Comparison of ENCODE assay signal across 15 cellular contexts in genomic region chr2:238151205-238151604, GRCh38. TPM values are rescaled to one million over a fixed set of nuclear protein-coding genes. Genes with fewer than 3 reads are reported as not detected.
DNase-seq lines count a peak whose midpoint lies in the region; ATAC-seq, FAIRE-seq and TF ChIP-seq lines count a peak whose summit lies in the region.
"Had no signal": no experiment of that assay in that cellular context is flagged by ENCODE, and none has a peak within 500 bp of the region (broad histone marks: within the 10 kb centered on the region; RNA-seq: fewer than 3 reads in every experiment).

No MANE protein-coding gene starts in this region.

- no peaks in the 10 kb centered on the region for H3K36me3 Mint-ChIP-seq in GM23338 (ENCODE audit: low read depth)
- H3K36me3 Mint-ChIP-seq in stimulated activated naive B cell treated with anti-CD40 and anti-IgM and Interleukin-4, amounts not matched to agents 10 μg/mL and 1 μg/mL and 100 μg/mL, for 72 hours = peaks cover 0 to 2% of the 10 kb centered on the region in 2 donors
- H3K36me3 Mint-ChIP-seq: CD4-positive, CD25-positive, alpha-beta regulatory T cell had no signal

- no peaks in the 10 kb centered on the region for H3K9me3 ChIP-seq in H1 (ENCODE audit: insufficient read depth in 2 of 2, low read depth in 1 of 2, low read length in 1 of 2)
- H3K9me3 ChIP-seq: A549, BE2C had no signal

- 83% methylated on average over 12 of the region's 13 CpGs; no CpG with 5 or more reads in 1 of the 2 experiments for WGBS in H1 (ENCODE audit: extremely low coverage in 1 of 2, insufficient coverage in 1 of 2, insufficient read length in 1 of 2, insufficient replicate concordance in 2 of 2, low coverage in 1 of 2, low lambda C conversion rate in 2 of 2, missing lambda C conversion rate in 1 of 2), 2 experiments

- no peaks in the 10 kb centered on the region for H3K9me2 ChIP-seq in GM23338 (ENCODE audit: insufficient read depth)

- no peak for TF ChIP-seq CTCF in GM23338 (conservative IDR thresholded peaks at IDR 0.05; ENCODE audit: low read depth in 2 of 2)
- no peak for TF ChIP-seq CTCF in H1 (IDR thresholded peaks at IDR 0.05; ENCODE audit: control extremely low read depth in 1 of 3, insufficient read depth in 1 of 3, low read depth in 1 of 3, low read length in 3 of 3)

- peak overlapping the region; percentile 71 for H3K18ac ChIP-seq in H1 (ENCODE audit: extremely low read depth, low read length)

- no peak overlapping the region for H3K14ac ChIP-seq in H1 (ENCODE audit: insufficient read length)

- H2BK20ac ChIP-seq in H1 (ENCODE audit: low read length) = peak overlapping the region; percentile 21; the same call in 1 of the 2 replicates

- no peak overlapping the region for H3K9ac ChIP-seq in H1 (replicated peaks in 1 of 4; ENCODE audit: extremely low read depth in 1 of 4, low read depth in 3 of 4, low read length in 3 of 4)

- no peaks in the 10 kb centered on the region for H3F3A ChIP-seq in GM23338 (replicated peaks; ENCODE audit: low read depth)

- H4K91ac ChIP-seq in H1 (replicated peaks; ENCODE audit: insufficient read length, low read length) = peak overlapping the region; percentile 73

- H3K4ac ChIP-seq in H1 (replicated peaks; ENCODE audit: insufficient read length, low read depth, low read length) = no peak overlapping the region

- H2AK5ac ChIP-seq in H1 (ENCODE audit: low read depth, low read length) = no peak overlapping the region; the same call in 1 of the 2 replicates

- no peak overlapping the region; the same call in 1 of the 2 replicates for H2BK5ac ChIP-seq in H1 (ENCODE audit: low read depth, low read length)

- no peaks in the 10 kb centered on the region for H3K36me3 ChIP-seq in GM23338 (ENCODE audit: insufficient read depth)
- no peaks in the 10 kb centered on the region for H3K36me3 ChIP-seq in H1 (ENCODE audit: control insufficient read depth in 2 of 4, insufficient read depth in 4 of 4, low read length in 3 of 4)
- H3K36me3 ChIP-seq: BE2C had no signal

- H3K9me3 Mint-ChIP-seq in GM23338 = peaks cover 3% of the 10 kb centered on the region; the same call in 2 of the 3 replicates
- H3K9me3 Mint-ChIP-seq in stimulated activated naive B cell treated with anti-CD40 and anti-IgM and Interleukin-4, amounts not matched to agents 10 μg/mL and 1 μg/mL and 100 μg/mL, for 72 hours = peaks cover 0 to 5% of the 10 kb centered on the region in 2 donors
- H3K9me3 Mint-ChIP-seq: CD4-positive, CD25-positive, alpha-beta regulatory T cell had no signal

- POLR2A ChIA-PET in H1 (lab: Charles Lee; ENCODE audit: partially characterized antibody) = interaction anchor here (1.1 to 1.5 kb wide), 2 partner anchors 9 to 89 kb away, joined by 3 to 7 read pairs; partner anchors contain the start of gene HES6

- no peak overlapping the region; the same call in 1 of the 2 replicates for H4K8ac ChIP-seq in H1 (ENCODE audit: extremely low read depth, insufficient read depth, low read length)

- H3K4me3 Mint-ChIP-seq in GM23338 = no peak overlapping the region
- no peak overlapping the region for H3K4me3 Mint-ChIP-seq in stimulated activated naive B cell treated with anti-CD40 and anti-IgM and Interleukin-4, amounts not matched to agents 10 μg/mL and 1 μg/mL and 100 μg/mL, for 72 hours
- H3K4me3 Mint-ChIP-seq: CD4-positive, CD25-positive, alpha-beta regulatory T cell had no signal

- H4K5ac ChIP-seq in H1 (ENCODE audit: insufficient read length, low read depth, low read length) = no peak overlapping the region

- peak; percentile 19 for ATAC-seq in GM23338
- ATAC-seq in HG03135 (IDR thresholded peaks at IDR 0.05; ENCODE audit: unreplicated experiment) = no peak
- ATAC-seq in HG03439 (IDR thresholded peaks at IDR 0.05; ENCODE audit: unreplicated experiment) = no peak
- no peak for ATAC-seq in stimulated activated naive B cell treated with anti-CD40 and anti-IgM and Interleukin-4, amounts not matched to agents 10 μg/mL and 1 μg/mL and 100 μg/mL, for 72 hours (replicated peaks)

- FAIRE-seq in H1 (lab: Jason Lieb, UNC) = no peak
- FAIRE-seq: A549, H54, HTR-8/SVneo had no signal

- H2AFZ ChIP-seq in GM23338 (peak overlapping the region; percentile 85), H1 (ENCODE audit: low read length) (peak overlapping the region; percentile 40; the same call in 1 of the 2 replicates)

- no peak overlapping the region for H2BK120ac ChIP-seq in H1 (replicated peaks; ENCODE audit: low read depth, low read length)

- no peak for TF ChIP-seq POLR2A in H1 (IDR thresholded peaks at IDR 0.05; ENCODE audit: control extremely low read depth in 1 of 2, low read depth in 2 of 2, low read length in 2 of 2)

- CTCF ChIA-PET in H1 (lab: Charles Lee; ENCODE audit: partially characterized antibody) = interaction anchor here (0.6 to 6.4 kb wide), 7 partner anchors 9 to 109 kb away, joined by 3 to 72 read pairs (median 3); partner anchors contain the start of gene KLHL30

- peaks cover 8% of the 10 kb centered on the region for H3K27me3 Mint-ChIP-seq in GM23338 (ENCODE audit: insufficient read depth, low read depth, poor library complexity)
- H3K27me3 Mint-ChIP-seq in stimulated activated naive B cell treated with anti-CD40 and anti-IgM and Interleukin-4, amounts not matched to agents 10 μg/mL and 1 μg/mL and 100 μg/mL, for 72 hours = no peaks in the 10 kb centered on the region

- no peak overlapping the region for H2BK12ac ChIP-seq in H1 (ENCODE audit: low read depth, low read length)

- peaks cover 8% of the 10 kb centered on the region for H3K4me1 Mint-ChIP-seq in GM23338
- no peaks in the 10 kb centered on the region for H3K4me1 Mint-ChIP-seq in stimulated activated naive B cell treated with anti-CD40 and anti-IgM and Interleukin-4, amounts not matched to agents 10 μg/mL and 1 μg/mL and 100 μg/mL, for 72 hours
- H3K4me1 Mint-ChIP-seq: CD4-positive, CD25-positive, alpha-beta regulatory T cell had no signal

- no peak overlapping the region for H3K23ac ChIP-seq in H1 (ENCODE audit: insufficient read length)

- H3K4me2 ChIP-seq in GM23338 = no peak overlapping the region
- H3K4me2 ChIP-seq in H1 (ENCODE audit: insufficient read depth in 1 of 2, low read depth in 2 of 2, low read length in 2 of 2) = no peak overlapping the region
- H3K4me2 ChIP-seq: A549 had no signal

- TF ChIP-seq RAD21 in Ishikawa (IDR thresholded peaks at IDR 0.05; ENCODE audit: low read depth) = no peak
- no peak for TF ChIP-seq RAD21 in H1 (IDR thresholded peaks at IDR 0.05 in 1 of 2, conservative IDR thresholded peaks at IDR 0.05 in 1 of 2; ENCODE audit: low read depth in 2 of 2, low read length in 2 of 2)

- no peak overlapping the region for H3K4me3 ChIP-seq in GM23338
- H3K4me3 ChIP-seq in H1 (ENCODE audit: extremely low read depth in 1 of 4, insufficient read depth in 2 of 4, low read depth in 3 of 4, low read length in 4 of 4) = no peak overlapping the region
- H3K4me3 ChIP-seq: A549 had no signal

- H3K27ac ChIP-seq in GM23338 (ENCODE audit: low read depth) = no peak overlapping the region
- H3K27ac ChIP-seq in H1 (ENCODE audit: low read depth, low read length) = no peak overlapping the region
- H3K27ac ChIP-seq: A549 had no signal

- H3K23me2 ChIP-seq in H1 (ENCODE audit: low read depth, low read length) = no peaks in the 10 kb centered on the region

- H3K56ac ChIP-seq in H1 (replicated peaks; ENCODE audit: insufficient read length, low read depth, low read length) = no peak overlapping the region

- TF ChIP-seq EP300 in Ishikawa (IDR thresholded peaks at IDR 0.05; ENCODE audit: borderline replicate concordance) (no peak), H1 (IDR thresholded peaks at IDR 0.05; ENCODE audit: borderline replicate concordance in 1 of 2, low read depth in 2 of 2, low read length in 2 of 2) (no peak)

- DNase-seq in GM23338 (ENCODE audit: low spot score) (no peak), H1 (ENCODE audit: low read depth in 1 of 2, low spot score in 2 of 2) (no peak)
- no peak for DNase-seq in stimulated activated naive B cell treated with anti-CD40 and anti-IgM and Interleukin-4, amounts not matched to agents 10 μg/mL and 1 μg/mL and 100 μg/mL, for 72 hours
- DNase-seq: BE2C; CD4-positive, CD25-positive, alpha-beta regulatory T cell; DMS53; GF-D8; KBM-7 had no signal

- no peaks in the 10 kb centered on the region for H3K27me3 ChIP-seq in GM23338 (ENCODE audit: insufficient read depth)
- peaks cover 0 to 2% (median under 1%) of the 10 kb centered on the region in 4 experiments; a peak in 1 of 7 replicates for H3K27me3 ChIP-seq in H1 (replicated peaks in 1 of 4; ENCODE audit: control insufficient read depth in 3 of 4, extremely low read depth in 1 of 4, insufficient read depth in 3 of 4, low read length in 3 of 4)
- H3K27me3 ChIP-seq: BE2C had no signal

- H3K79me2 ChIP-seq in GM23338 (replicated peaks; ENCODE audit: insufficient read depth) (no peaks in the 10 kb centered on the region), H1 (ENCODE audit: control insufficient read depth in 1 of 2, insufficient read depth in 2 of 2, low read length in 2 of 2) (no peaks in the 10 kb centered on the region)

- H3K79me1 ChIP-seq in H1 (ENCODE audit: low read depth, low read length) = no peaks in the 10 kb centered on the region

- H2BK15ac ChIP-seq in H1 (ENCODE audit: low read length) = 0 out of 2 replicates have a peak overlapping the region, but pooled peaks have one; percentile 46

- H3K4me1 ChIP-seq in GM23338 (ENCODE audit: insufficient read depth) (no peaks in the 10 kb centered on the region; the same call in 1 of the 2 replicates), H1 (replicated peaks in 1 of 4; ENCODE audit: control insufficient read depth in 3 of 4, insufficient read depth in 4 of 4, low read length in 3 of 4) (peaks cover 0 to 9% (median 5%) of the 10 kb centered on the region in 4 experiments; a peak in 6 of 7 replicates)
- H3K4me1 ChIP-seq: A549, BE2C had no signal

- H3K27ac Mint-ChIP-seq in GM23338 = no peak overlapping the region
- H3K27ac Mint-ChIP-seq in stimulated activated naive B cell treated with anti-CD40 and anti-IgM and Interleukin-4, amounts not matched to agents 10 μg/mL and 1 μg/mL and 100 μg/mL, for 72 hours = no peak overlapping the region
- H3K27ac Mint-ChIP-seq: CD4-positive, CD25-positive, alpha-beta regulatory T cell had no signal

- H4K20me1 ChIP-seq in GM23338 (replicated peaks; ENCODE audit: insufficient read depth) = no peaks in the 10 kb centered on the region
- no peaks in the 10 kb centered on the region for H4K20me1 ChIP-seq in H1 (replicated peaks in 1 of 2; ENCODE audit: control insufficient read depth in 1 of 2, insufficient read depth in 2 of 2, low read length in 2 of 2)

RNA-seq across cellular contexts. Expression of gene ERFE, which starts 7.6 kb away (rescaled TPM):
- total RNA-seq in GM23338 (2014; rRNA removed; shearing (Covaris generic)) = 2.5 and 3.3 TPM in 2 replicates
- polyA plus RNA-seq in GM23338 (2016; fragmentation: Nextera tagmentation; extraction: Ambion mirVana) (0.61 and 1.0 TPM in 2 replicates), H1 (2011; rRNA removed) (3.6 and 5.1 TPM in 2 replicates)
- total RNA-seq in H1 (2021; fragmentation: NEBNext Ultra II Directional; extraction: Animal tissue kit (Norgen Biotek cat#: 25700)) = 1.8 and 2.5 TPM in 2 replicates
- 4.8 TPM for polyA plus RNA-seq in H1 (2011; cell fraction: cytosol; rRNA removed)
- 10.3 TPM for polyA plus RNA-seq in H1 (2011; cell fraction: nucleus; rRNA removed)
- 2.8 to 3.5 TPM (median 2.8 TPM) in 4 replicates for polyA plus RNA-seq in H1 (2012, experiment 1 of 2)
- polyA plus RNA-seq in H1 (2012, experiment 2 of 2) = 3.2 TPM
- polyA plus RNA-seq in H1 (2013, experiment 1 of 2) = 3.1 TPM
- polyA plus RNA-seq in H1 (2013, experiment 2 of 2) = 2.8 TPM
- 1.1 and 1.3 TPM in 2 replicates for polyA minus RNA-seq in H1 (2011; rRNA and poly(A)+ RNA removed)
- polyA minus RNA-seq in H1 (2011; cell fraction: cytosol; rRNA and poly(A)+ RNA removed) = 2.8 TPM
- 1.4 TPM for polyA minus RNA-seq in H1 (2011; cell fraction: nucleus; rRNA and poly(A)+ RNA removed)
- total RNA-seq: CD4-positive, CD25-positive, alpha-beta regulatory T cell had no signal

RNA-seq across cellular contexts. Expression of gene KLHL30, which starts 12.7 kb away (rescaled TPM):
- 0.07 TPM in 1 of 2 replicates, not detected in the other for total RNA-seq in GM23338 (2014; rRNA removed; shearing (Covaris generic))
- polyA plus RNA-seq in GM23338 (2016; fragmentation: Nextera tagmentation; extraction: Ambion mirVana) (not detected in 2 replicates), H1 (2011; rRNA removed) (0.03 TPM in 1 of 2 replicates, not detected in the other)
- 0.08 TPM in 1 of 2 replicates, not detected in the other for total RNA-seq in H1 (2021; fragmentation: NEBNext Ultra II Directional; extraction: Animal tissue kit (Norgen Biotek cat#: 25700))
- 0.01 TPM for polyA plus RNA-seq in H1 (2011; cell fraction: cytosol; rRNA removed)
- polyA plus RNA-seq in H1 (2011; cell fraction: nucleus; rRNA removed) = 0.07 TPM
- polyA plus RNA-seq in H1 (2012, experiment 1 of 2) = not detected in 4 replicates
- not detected for polyA plus RNA-seq in H1 (2012, experiment 2 of 2)
- polyA plus RNA-seq in H1 (2013, experiment 1 of 2) = not detected
- polyA plus RNA-seq in H1 (2013, experiment 2 of 2) = not detected
- not detected in 2 replicates for polyA minus RNA-seq in H1 (2011; rRNA and poly(A)+ RNA removed)
- not detected for polyA minus RNA-seq in H1 (2011; cell fraction: cytosol; rRNA and poly(A)+ RNA removed)
- not detected for polyA minus RNA-seq in H1 (2011; cell fraction: nucleus; rRNA and poly(A)+ RNA removed)
- total RNA-seq: CD4-positive, CD25-positive, alpha-beta regulatory T cell had no signal
- polyA plus RNA-seq: AG04450; CD4-positive, CD25-positive, alpha-beta regulatory T cell had no signal

RNA-seq across cellular contexts. Expression of gene ESPNL, which starts 51.1 kb away (rescaled TPM):
- total RNA-seq in GM23338 (2014; rRNA removed; shearing (Covaris generic)) = 3.1 and 4.3 TPM in 2 replicates
- polyA plus RNA-seq in GM23338 (2016; fragmentation: Nextera tagmentation; extraction: Ambion mirVana) (0.44 and 0.71 TPM in 2 replicates), H1 (2011; rRNA removed) (0.68 and 1.6 TPM in 2 replicates)
- total RNA-seq in H1 (2021; fragmentation: NEBNext Ultra II Directional; extraction: Animal tissue kit (Norgen Biotek cat#: 25700)) = 1.3 and 1.8 TPM in 2 replicates
- polyA plus RNA-seq in H1 (2011; cell fraction: cytosol; rRNA removed) = 1.3 TPM
- polyA plus RNA-seq in H1 (2011; cell fraction: nucleus; rRNA removed) = 2.8 TPM
- 0.54 to 1.2 TPM (median 0.82 TPM) in 4 replicates for polyA plus RNA-seq in H1 (2012, experiment 1 of 2)
- polyA plus RNA-seq in H1 (2012, experiment 2 of 2) = 0.66 TPM
- 0.75 TPM for polyA plus RNA-seq in H1 (2013, experiment 1 of 2)
- polyA plus RNA-seq in H1 (2013, experiment 2 of 2) = 0.64 TPM
- 0.15 and 0.60 TPM in 2 replicates for polyA minus RNA-seq in H1 (2011; rRNA and poly(A)+ RNA removed)
- 0.73 TPM for polyA minus RNA-seq in H1 (2011; cell fraction: cytosol; rRNA and poly(A)+ RNA removed)
- 1.2 TPM for polyA minus RNA-seq in H1 (2011; cell fraction: nucleus; rRNA and poly(A)+ RNA removed)
- total RNA-seq: CD4-positive, CD25-positive, alpha-beta regulatory T cell had no signal
- polyA plus RNA-seq: CD4-positive, CD25-positive, alpha-beta regulatory T cell had no signal

RNA-seq across cellular contexts. Expression of gene ILKAP, which starts 52.3 kb away (rescaled TPM):
- total RNA-seq in GM23338 (2014; rRNA removed; shearing (Covaris generic)) = 17.0 and 29.7 TPM in 2 replicates
- polyA plus RNA-seq in GM23338 (2016; fragmentation: Nextera tagmentation; extraction: Ambion mirVana) (35.9 and 36.3 TPM in 2 replicates), H1 (2011; rRNA removed) (23.5 and 29.4 TPM in 2 replicates)
- 30.4 and 33.8 TPM in 2 replicates for total RNA-seq in H1 (2021; fragmentation: NEBNext Ultra II Directional; extraction: Animal tissue kit (Norgen Biotek cat#: 25700))
- polyA plus RNA-seq in H1 (2011; cell fraction: cytosol; rRNA removed) = 35.7 TPM
- 41.3 TPM for polyA plus RNA-seq in H1 (2011; cell fraction: nucleus; rRNA removed)
- polyA plus RNA-seq in H1 (2012, experiment 1 of 2) = 23.2 to 32.3 TPM (median 29.4 TPM) in 4 replicates
- 29.2 TPM for polyA plus RNA-seq in H1 (2012, experiment 2 of 2)
- 23.9 TPM for polyA plus RNA-seq in H1 (2013, experiment 1 of 2)
- 24.4 TPM for polyA plus RNA-seq in H1 (2013, experiment 2 of 2)
- 23.3 and 23.4 TPM in 2 replicates for polyA minus RNA-seq in H1 (2011; rRNA and poly(A)+ RNA removed)
- polyA minus RNA-seq in H1 (2011; cell fraction: cytosol; rRNA and poly(A)+ RNA removed) = 7.9 TPM
- 37.9 TPM for polyA minus RNA-seq in H1 (2011; cell fraction: nucleus; rRNA and poly(A)+ RNA removed)
